Comparison of ENCODE assay signal across 8 cellular contexts in genomic region chr18:11149441-11150270, GRCh38. TPM values are rescaled to one million over a fixed set of nuclear protein-coding genes. Genes with fewer than 3 reads are reported as not detected.
A peak's percentile ranks its signal among the peaks of the same experiment; 100 is the strongest.
DNase-seq lines count a peak whose midpoint lies in the region; ATAC-seq and TF ChIP-seq lines count a peak whose summit lies in the region.

Gene PIEZO2 (minus strand): TSS chr18:11149569. CDS start chr18:11148588, 981 bp downstream.

- peak; percentile 58 for DNase-seq in DMS79 treated with DMSO at 0.1 percent for 48 hours (lab: John Stamatoyannopoulos, UW)
- peak; percentile 93 for DNase-seq in GM20000 (ENCODE audit: low spot score)
- DNase-seq in NCI-H128 (lab: John Stamatoyannopoulos, UW; ENCODE audit: unreplicated experiment): peak; percentile 42
- peak; percentile 55 to 95 for DNase-seq in upper lobe of left lung
- DNase-seq in activated CD4-positive, alpha-beta T cell treated with anti-CD3 and anti-CD28 coated beads for 1 hour: no peak

- ATAC-seq in upper lobe of left lung (ENCODE audit: low FRiP score in 2 of 2) (peak in 1 of 2 donors; percentile 93), GM19452 (IDR thresholded peaks at IDR 0.05; ENCODE audit: unreplicated experiment) (no peak)

- 4% methylated on average over 62 of the region's 62 CpGs for WGBS in ectodermal cell, 2 experiments
- WGBS in mesodermal cell (ENCODE audit: insufficient coverage in 2 of 2), 2 experiments: 6 to 7% methylated on average over 31 to 53 of the region's 62 CpGs
- 13 to 37% methylated on average over 8 to 27 of the region's 62 CpGs for WGBS in upper lobe of left lung, 2 donors

- H3K36me3 ChIP-seq in ectodermal cell (ENCODE audit: control insufficient read depth, insufficient read depth, low read length): no peaks in the 10 kb centered on the region
- H3K36me3 ChIP-seq in mesodermal cell (ENCODE audit: control insufficient read depth, insufficient read depth, low read length): no peaks in the 10 kb centered on the region
- no peaks in the 10 kb centered on the region for H3K36me3 ChIP-seq in upper lobe of left lung

- H3K27ac ChIP-seq in ectodermal cell (ENCODE audit: insufficient read depth, low read depth, low read length, poor library complexity, severe bottlenecking) (no peak within 1 kb of the TSS), mesodermal cell (ENCODE audit: low read depth, low read length, severe bottlenecking) (no peak within 1 kb of the TSS), upper lobe of left lung (peak within 1 kb of the TSS; percentile 39 to 72 (median 53))

- H3K4me1 ChIP-seq in ectodermal cell (ENCODE audit: control insufficient read depth, insufficient read depth, low read length): peaks cover 18% of the 10 kb centered on the region
- H3K4me1 ChIP-seq in mesodermal cell (ENCODE audit: control insufficient read depth, insufficient read depth, low read length, poor library complexity, severe bottlenecking): peaks cover 3% of the 10 kb centered on the region
- H3K4me1 ChIP-seq in upper lobe of left lung: peaks cover 5 to 26% (median 15%) of the 10 kb centered on the region in 4 donors

- H3K27me3 ChIP-seq in ectodermal cell (ENCODE audit: control insufficient read depth, insufficient read depth, low read length, poor library complexity, severe bottlenecking): peaks cover 67% of the 10 kb centered on the region
- peaks cover 0 to 19% (median 9%) of the 10 kb centered on the region in 4 donors for H3K27me3 ChIP-seq in upper lobe of left lung

- H3K9me3 ChIP-seq in ectodermal cell (ENCODE audit: control insufficient read depth, low read length) (no peaks in the 10 kb centered on the region), mesodermal cell (ENCODE audit: control insufficient read depth, low read length) (no peaks in the 10 kb centered on the region), upper lobe of left lung (no peaks in the 10 kb centered on the region)

- TF ChIP-seq CTCF in GM20000 (IDR thresholded peaks at IDR 0.05; ENCODE audit: extremely low read depth, missing control alignments): no peak
- no peak for TF ChIP-seq CTCF in upper lobe of left lung (IDR thresholded peaks at IDR 0.05)

- TF ChIP-seq POLR2A in upper lobe of left lung (IDR thresholded peaks at IDR 0.05): no peak

- TF ChIP-seq EP300 in upper lobe of left lung (IDR thresholded peaks at IDR 0.05): no peak

- H3K4me3 ChIP-seq in ectodermal cell (ENCODE audit: insufficient read depth, low read depth, low read length): peak within 1 kb of the TSS; percentile 39
- peak within 1 kb of the TSS; percentile 46 for H3K4me3 ChIP-seq in mesodermal cell (ENCODE audit: extremely low read depth, insufficient read depth, low read length, poor library complexity, severe bottlenecking)
- peak within 1 kb of the TSS; percentile 4 to 50 (median 43) for H3K4me3 ChIP-seq in upper lobe of left lung

RNA-seq across cellular contexts. Expression of gene PIEZO2, which starts in this region (rescaled TPM):
- polyA plus RNA-seq in ectodermal cell (2013, experiment 1 of 4): 5.2 TPM
- polyA plus RNA-seq in ectodermal cell (2013, experiment 2 of 4): 4.0 TPM
- polyA plus RNA-seq in ectodermal cell (2013, experiment 3 of 4): 4.8 TPM
- polyA plus RNA-seq in ectodermal cell (2013, experiment 4 of 4): 4.2 TPM
- 8.3 TPM for polyA plus RNA-seq in mesodermal cell (2013, experiment 1 of 2)
- polyA plus RNA-seq in mesodermal cell (2013, experiment 2 of 2): 6.9 TPM
- 10 to 100 TPM in 2 of 6 donors, 1 to 10 TPM in 4; 6.5 to 37.7 (median 7.8) TPM for total RNA-seq in upper lobe of left lung

Comparison
In these comparisons a context has a peak if more than half of its experiments do, and no peak if none do; other contexts are left out.
1. H3K27ac ChIP-seq: peak in upper lobe of left lung (4 of 4); none in ectodermal cell (single experiment) and mesodermal cell (single experiment).
2. Peak in every context shown above with its lines, with median percentiles within 50 percentile points of each other: H3K4me3 ChIP-seq.